17 cellular contexts compared by ENCODE assay signal in the genomic region with DNA sequence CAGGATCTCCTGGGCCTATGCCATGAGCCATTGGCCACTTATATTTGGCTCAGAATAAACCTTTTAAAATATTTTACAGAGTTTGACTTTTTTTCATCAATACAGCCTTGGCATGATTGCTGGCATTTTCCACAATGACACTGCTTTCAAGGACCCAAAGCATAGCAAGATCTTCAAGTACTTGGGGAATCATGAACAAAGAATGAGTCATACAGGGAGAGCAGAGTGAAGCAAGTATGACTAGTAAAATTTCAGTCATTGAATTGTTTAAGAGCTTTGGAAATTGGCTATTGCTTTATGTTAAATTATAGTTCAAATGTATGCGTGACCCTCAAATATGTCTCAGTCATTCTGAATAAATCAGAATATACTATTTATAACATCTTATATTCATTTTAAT. TPM values are rescaled to one million over a fixed set of nuclear protein-coding genes. Genes with fewer than 3 reads are reported as not detected.
A peak's percentile ranks its signal among the peaks of the same experiment; 100 is the strongest.
DNase-seq lines count a peak whose midpoint lies in the region; ATAC-seq, FAIRE-seq and TF ChIP-seq lines count a peak whose summit lies in the region.
"Had no signal": no experiment of that assay in that cellular context is flagged by ENCODE, and none has a peak within 500 bp of the region (broad histone marks: within the 10 kb centered on the region; RNA-seq: fewer than 3 reads in every experiment).

No MANE protein-coding gene starts in this region.

- DNase-seq in H54 (ENCODE audit: insufficient read length, low spot score), result peak; percentile 46
- DNase-seq in RCC 7860 (ENCODE audit: low spot score), result peak; percentile 82
- DNase-seq in epithelial cell of esophagus (ENCODE audit: low read depth), result peak; percentile 81
- peak in 1 of 2 donors; percentile 55 for DNase-seq in trophoblast cell
- no peak for DNase-seq in activated effector memory CD4-positive, alpha-beta T cell treated with Interleukin-2 at 50 U/mL for 16 hours
- no peak for DNase-seq in GM19240 (ENCODE audit: insufficient read length, low spot score)
- DNase-seq in head of caudate nucleus, result no peak
- DNase-seq: activated CD4-positive, alpha-beta T cell treated with anti-CD3 and anti-CD28 coated beads, Interleukin-2, amount 10 ng/mL, durations not matched to agents 7 days and 5 days; Calu3; caudate nucleus; left colon; NCI-H2029 treated with DMSO at 0.1 percent for 48 hours; nephron progenitor cell; thyroid gland had no signal

- H2BK120ac ChIP-seq in trophoblast cell (ENCODE audit: insufficient read depth, low read length, poor library complexity), result no peak overlapping the region

- H3K14ac ChIP-seq in trophoblast cell (ENCODE audit: low read length), result no peak overlapping the region

- H4K12ac ChIP-seq in trophoblast cell (ENCODE audit: low read depth, low read length), result no peak overlapping the region

- no peak for TF ChIP-seq POLR2A in H54 (IDR thresholded peaks at IDR 0.05; ENCODE audit: low read depth, low read length)

- no peak overlapping the region for H3K4me2 ChIP-seq in trophoblast cell (ENCODE audit: low read length)
- H3K4me2 ChIP-seq: smooth muscle cell had no signal

- peak overlapping the region; percentile 53 for H4K91ac ChIP-seq in trophoblast cell (ENCODE audit: low read depth, low read length)

- no peaks in the 10 kb centered on the region for H3K79me2 ChIP-seq in trophoblast cell (ENCODE audit: control insufficient read depth, insufficient read depth, low read length, poor library complexity)

- WGBS in trophoblast cell (ENCODE audit: extremely low coverage, insufficient coverage, insufficient read length), result no CpG with 5 or more reads among the region's 1 CpG

- H3K9me3 ChIP-seq in trophoblast cell (ENCODE audit: insufficient read depth, low read depth, low read length), result peaks cover 4% of the 10 kb centered on the region
- H3K9me3 ChIP-seq: thyroid gland had no signal

- H2AFZ ChIP-seq in trophoblast cell (ENCODE audit: insufficient read depth, low read length, poor library complexity), result no peak overlapping the region

- no peaks in the 10 kb centered on the region for H3K36me3 ChIP-seq in trophoblast cell (ENCODE audit: control insufficient read depth in 1 of 2, insufficient read depth in 2 of 2, low read length in 2 of 2)
- H3K36me3 ChIP-seq: thyroid gland had no signal

- TF ChIP-seq CTCF in epithelial cell of esophagus (IDR thresholded peaks at IDR 0.05; ENCODE audit: insufficient read depth, low read depth, low read length, missing control alignments), result no peak

- no peak overlapping the region for H2AK5ac ChIP-seq in trophoblast cell (ENCODE audit: low read length)

- no peaks in the 10 kb centered on the region for H3K27me3 ChIP-seq in trophoblast cell (ENCODE audit: insufficient read depth, low read length)
- H3K27me3 ChIP-seq: thyroid gland had no signal

- no peak overlapping the region for H3K18ac ChIP-seq in trophoblast cell (ENCODE audit: low read length)

- no peak overlapping the region for H2BK5ac ChIP-seq in trophoblast cell (ENCODE audit: low read depth, low read length, poor library complexity)

- intact Hi-C loops in head of caudate nucleus (cut with DNase I), result no loop called here

- H3K4me3 ChIP-seq in epithelial cell of esophagus (ENCODE audit: low read length) (no peak overlapping the region), trophoblast cell (ENCODE audit: low read depth, low read length) (no peak overlapping the region)
- H3K4me3 ChIP-seq: smooth muscle cell, thyroid gland had no signal

- peaks cover 8% of the 10 kb centered on the region for H3K79me1 ChIP-seq in trophoblast cell (ENCODE audit: low read length)

- H3K27ac ChIP-seq in trophoblast cell (ENCODE audit: low read depth, low read length), result no peak overlapping the region
- H3K27ac ChIP-seq: thyroid gland had no signal

- peak; percentile 90 for FAIRE-seq in H54 (lab: Jason Lieb, UNC)
- peak; percentile 97 for FAIRE-seq in RCC 7860 (lab: Jason Lieb, UNC)
- FAIRE-seq: frontal cortex had no signal

- H3K4me1 ChIP-seq in trophoblast cell (ENCODE audit: control insufficient read depth in 1 of 2, insufficient read depth in 2 of 2, low read length in 2 of 2), result peaks cover 6 to 11% of the 10 kb centered on the region in 2 experiments
- H3K4me1 ChIP-seq: thyroid gland had no signal

- ATAC-seq in GM18873 (IDR thresholded peaks at IDR 0.05; ENCODE audit: low FRiP score, unreplicated experiment), result no peak
- ATAC-seq: left colon had no signal

- no peak overlapping the region for H2BK12ac ChIP-seq in trophoblast cell (ENCODE audit: low read length)

- H3K23ac ChIP-seq in trophoblast cell (ENCODE audit: low read length), result no peak overlapping the region

- H4K8ac ChIP-seq in trophoblast cell (ENCODE audit: low read depth, low read length), result no peak overlapping the region

- H3K9ac ChIP-seq in trophoblast cell (ENCODE audit: low read length), result no peak overlapping the region

- no peak overlapping the region for H3K4ac ChIP-seq in trophoblast cell (ENCODE audit: low read depth, low read length)

RNA-seq across cellular contexts. Expression of a gene that starts 53.0 kb away (rescaled TPM):
- polyA plus RNA-seq in trophoblast cell (2013), result 7.6 and 8.4 TPM in 2 replicates

Comparison
In these comparisons a context has a peak if more than half of its experiments do, and no peak if none do; other contexts are left out.
1. DNase-seq: peak in H54 (single experiment), RCC 7860 (single experiment) and epithelial cell of esophagus (single experiment); none in activated effector memory CD4-positive, alpha-beta T cell treated with Interleukin-2 at 50 U/mL for 16 hours (single experiment), GM19240 (single experiment) and head of caudate nucleus (0 of 42).